9 cellular contexts compared by ENCODE assay signal in genomic region chr16:80580109-80580832, GRCh38. TPM values are rescaled to one million over a fixed set of nuclear protein-coding genes. Genes with fewer than 3 reads are reported as not detected.
DNase-seq lines count a peak whose midpoint lies in the region; ATAC-seq and TF ChIP-seq lines count a peak whose summit lies in the region.
"Had no signal": no experiment of that assay in that cellular context is flagged by ENCODE, and none has a peak within 500 bp of the region (broad histone marks: within the 10 kb centered on the region; RNA-seq: fewer than 3 reads in every experiment).

No MANE protein-coding gene starts in this region.

- TF ChIP-seq CTCF in stomach (IDR thresholded peaks at IDR 0.05) (no peak), esophagus muscularis mucosa (IDR thresholded peaks at IDR 0.05) (no peak)

- H3K27ac Mint-ChIP-seq in activated T-helper 1 cell treated with anti-CD3 and anti-CD28 coated beads, Interleukin-12 subunit alpha, Interleukin-12 subunit beta, Interleukin-2, Interleukin-4 antibody, amounts not matched to agents 30 ng/mL and 10 ng/mL and 1 ng/mL, durations not matched to agents 14 hours and 24 hours and 36 hours, result peak overlapping the region; percentile 100

- intact Hi-C loops in activated T-helper 1 cell treated with anti-CD3 and anti-CD28 coated beads, Interleukin-12 subunit alpha, Interleukin-12 subunit beta, Interleukin-2, Interleukin-4 antibody, amounts not matched to agents 30 ng/mL and 10 ng/mL and 1 ng/mL, durations not matched to agents 14 hours and 24 hours and 36 hours (cut with micrococcal nuclease), result loop anchor here (1.0 to 10.0 kb wide), 22 partner anchors 11 to 1803 kb away; partner anchors contain the start of genes ATMIN, DYNLRB2 and GCSH
- intact Hi-C loops in stomach (cut with DNase I; ENCODE audit: low total_unique reads) (no loop called here), esophagus muscularis mucosa (cut with DNase I) (no loop called here)

- H3K27me3 ChIP-seq in stomach, result no peaks in the 10 kb centered on the region
- H3K27me3 ChIP-seq in esophagus muscularis mucosa, result peaks cover 0 to 6% (median 0%) of the 10 kb centered on the region in 4 donors

- H3K4me1 ChIP-seq in stomach (peaks cover 0 to 13% (median 12%) of the 10 kb centered on the region in 4 donors), esophagus muscularis mucosa (no peaks in the 10 kb centered on the region)

- H3K9me3 Mint-ChIP-seq in activated T-helper 1 cell treated with anti-CD3 and anti-CD28 coated beads, Interleukin-12 subunit alpha, Interleukin-12 subunit beta, Interleukin-2, Interleukin-4 antibody, amounts not matched to agents 30 ng/mL and 10 ng/mL and 1 ng/mL, durations not matched to agents 14 hours and 24 hours and 36 hours, result peaks cover 26% of the 10 kb centered on the region

- peak overlapping the region; percentile 81 for H3K4me3 Mint-ChIP-seq in activated T-helper 1 cell treated with anti-CD3 and anti-CD28 coated beads, Interleukin-12 subunit alpha, Interleukin-12 subunit beta, Interleukin-2, Interleukin-4 antibody, amounts not matched to agents 30 ng/mL and 10 ng/mL and 1 ng/mL, durations not matched to agents 14 hours and 24 hours and 36 hours

- H3K4me1 Mint-ChIP-seq in activated T-helper 1 cell treated with anti-CD3 and anti-CD28 coated beads, Interleukin-12 subunit alpha, Interleukin-12 subunit beta, Interleukin-2, Interleukin-4 antibody, amounts not matched to agents 30 ng/mL and 10 ng/mL and 1 ng/mL, durations not matched to agents 14 hours and 24 hours and 36 hours (ENCODE audit: low read depth), result peaks cover 55% of the 10 kb centered on the region

- no peak for TF ChIP-seq EP300 in stomach (IDR thresholded peaks at IDR 0.05)
- no peak for TF ChIP-seq EP300 in esophagus muscularis mucosa (IDR thresholded peaks at IDR 0.05)

- no peaks in the 10 kb centered on the region for H3K27me3 Mint-ChIP-seq in activated T-helper 1 cell treated with anti-CD3 and anti-CD28 coated beads, Interleukin-12 subunit alpha, Interleukin-12 subunit beta, Interleukin-2, Interleukin-4 antibody, amounts not matched to agents 30 ng/mL and 10 ng/mL and 1 ng/mL, durations not matched to agents 14 hours and 24 hours and 36 hours (ENCODE audit: insufficient read depth)

- H3K36me3 ChIP-seq in stomach (no peaks in the 10 kb centered on the region), esophagus muscularis mucosa (no peaks in the 10 kb centered on the region)

- peaks cover 16% of the 10 kb centered on the region for H3K36me3 Mint-ChIP-seq in activated T-helper 1 cell treated with anti-CD3 and anti-CD28 coated beads, Interleukin-12 subunit alpha, Interleukin-12 subunit beta, Interleukin-2, Interleukin-4 antibody, amounts not matched to agents 30 ng/mL and 10 ng/mL and 1 ng/mL, durations not matched to agents 14 hours and 24 hours and 36 hours (ENCODE audit: low read depth)

- 74 to 89% (median 83%) methylated on average over 10 of the region's 10 CpGs for WGBS in stomach, 5 donors
- 81% methylated on average over 10 of the region's 10 CpGs for WGBS in esophagus muscularis mucosa

- peak; percentile 85 for ATAC-seq in GM19467 (IDR thresholded peaks at IDR 0.05; ENCODE audit: unreplicated experiment)
- peak; percentile 87 for ATAC-seq in HG03460 (IDR thresholded peaks at IDR 0.05; ENCODE audit: unreplicated experiment)

- no peaks in the 10 kb centered on the region for H3K9me3 ChIP-seq in stomach
- no peaks in the 10 kb centered on the region for H3K9me3 ChIP-seq in esophagus muscularis mucosa

- peak; percentile 82 for DNase-seq in activated T-helper 1 cell treated with anti-CD3 and anti-CD28 coated beads, Interleukin-12 subunit alpha, Interleukin-12 subunit beta, Interleukin-2, Interleukin-4 antibody, amounts not matched to agents 30 ng/mL and 10 ng/mL and 1 ng/mL, durations not matched to agents 14 hours and 24 hours and 36 hours (ENCODE audit: low spot score)
- peak; percentile 63 to 71 (median 70) for DNase-seq in stimulated activated CD4-positive, alpha-beta T cell treated with anti-CD3 and anti-CD28 coated beads, Interleukin-12 subunit alpha, Interleukin-12 subunit beta, amount 100 ng/mL, for 48 hours (ENCODE audit: low read depth in 2 of 3, low spot score in 1 of 3)
- DNase-seq in stomach, result no peak
- DNase-seq in esophagus muscularis mucosa (ENCODE audit: extremely low spot score), result no peak
- no peak for DNase-seq in cerebellar nuclear complex (lab: John Stamatoyannopoulos, UW)
- DNase-seq in NCI-H2107 (lab: John Stamatoyannopoulos, UW), result no peak

- no peak for TF ChIP-seq POLR2A in stomach (IDR thresholded peaks at IDR 0.05)
- TF ChIP-seq POLR2A in esophagus muscularis mucosa (IDR thresholded peaks at IDR 0.05; ENCODE audit: low read depth), result no peak

- H3K27ac ChIP-seq in stomach, result peak overlapping the region in 1 of 5 donors; percentile 18
- no peak overlapping the region for H3K27ac ChIP-seq in esophagus muscularis mucosa (replicated peaks in 1 of 4)
- H3K27ac ChIP-seq: VCaP had no signal

- no peak overlapping the region for H3K4me3 ChIP-seq in stomach
- no peak overlapping the region for H3K4me3 ChIP-seq in esophagus muscularis mucosa

RNA-seq across cellular contexts. Expression of gene DYNLRB2, which starts 39.5 kb away (rescaled TPM):
- not detected in 2 replicates for total RNA-seq in activated T-helper 1 cell treated with anti-CD3 and anti-CD28 coated beads, Interleukin-12 subunit alpha, Interleukin-12 subunit beta, Interleukin-2, Interleukin-4 antibody, amounts not matched to agents 30 ng/mL and 10 ng/mL and 1 ng/mL, durations not matched to agents 14 hours and 24 hours and 36 hours
- total RNA-seq in stomach, result not detected
- polyA plus RNA-seq in stomach, result 1 to 10 TPM in 1 of 3 donors, not detected in 2; 1.6 TPM
- total RNA-seq in esophagus muscularis mucosa, result not detected

Comparison
In these comparisons a context has a peak if more than half of its experiments do, and no peak if none do; other contexts are left out.
1. DNase-seq: peak in activated T-helper 1 cell treated with anti-CD3 and anti-CD28 coated beads, Interleukin-12 subunit alpha, Interleukin-12 subunit beta, Interleukin-2, Interleukin-4 antibody, amounts not matched to agents 30 ng/mL and 10 ng/mL and 1 ng/mL, durations not matched to agents 14 hours and 24 hours and 36 hours (single experiment) and stimulated activated CD4-positive, alpha-beta T cell treated with anti-CD3 and anti-CD28 coated beads, Interleukin-12 subunit alpha, Interleukin-12 subunit beta, amount 100 ng/mL, for 48 hours (3 of 3); none in stomach (single experiment), esophagus muscularis mucosa (single experiment), cerebellar nuclear complex (0 of 2) and NCI-H2107 (single experiment).